In genomic region chr7:12884033-12884432, GRCh38 we compare ENCODE assay signal across 20 cellular contexts.
"Had no signal": no experiment of that assay in that cellular context is flagged by ENCODE, and none has a peak within 500 bp of the region (broad histone marks: within the 10 kb centered on the region; RNA-seq: fewer than 3 reads in every experiment).

No MANE protein-coding gene starts in this region.

- H3K36me3 ChIP-seq: brain microvascular endothelial cell, colonic mucosa, heart right ventricle, pancreas, sigmoid colon, tibial nerve had no signal

- H3K27me3 ChIP-seq: brain microvascular endothelial cell, colonic mucosa, heart right ventricle, pancreas, sigmoid colon, tibial nerve had no signal

- H3K9me3 ChIP-seq: colonic mucosa, heart right ventricle, pancreas, sigmoid colon, tibial nerve had no signal

- DNase-seq: activated CD4-positive, alpha-beta T cell treated with anti-CD3 and anti-CD28 coated beads, Interleukin-2, amount 10 ng/mL, durations not matched to agents 24 days and 14 days; activated CD8-positive, alpha-beta T cell treated with anti-CD3 and anti-CD28 coated beads for 36 hours; activated naive CD4-positive, alpha-beta T cell treated with Interleukin-2 at 50 U/mL for 16 hours; activated naive CD8-positive, alpha-beta T cell treated with anti-CD3 and anti-CD28 coated beads, Interleukin-2, amount 10 ng/mL, durations not matched to agents 7 days and 5 days; activated T-cell treated with anti-CD3 and anti-CD28 coated beads, Interleukin-2, amount 50 U/mL, for 1 hour; brain microvascular endothelial cell; central memory CD4-positive, alpha-beta T cell; colonic mucosa; heart right ventricle; immature natural killer cell; left cardiac atrium; mesendoderm; naive thymus-derived CD8-positive, alpha-beta T cell; pancreas; sigmoid colon; stimulated activated CD4-positive, alpha-beta T cell treated with anti-CD3 and anti-CD28 coated beads, Interleukin-2, amount 100 ng/mL, for 24 hours; stimulated activated naive CD4-positive, alpha-beta T cell treated with Interleukin-2 at 50 U/mL for 16 hours; substantia nigra; T1000 had no signal

- H3K4me3 ChIP-seq: colonic mucosa, heart right ventricle, pancreas, sigmoid colon, tibial nerve had no signal

- H3K4me1 ChIP-seq: colonic mucosa, heart right ventricle, pancreas, tibial nerve had no signal

- H3K27ac ChIP-seq: brain microvascular endothelial cell, colonic mucosa, heart right ventricle, pancreas, sigmoid colon, tibial nerve had no signal

- ATAC-seq: activated CD8-positive, alpha-beta T cell treated with anti-CD3 and anti-CD28 coated beads for 36 hours; heart right ventricle; left cardiac atrium; naive thymus-derived CD8-positive, alpha-beta T cell; pancreas had no signal
